Comparison of ENCODE assay signal across 8 cellular contexts in the genomic region with DNA sequence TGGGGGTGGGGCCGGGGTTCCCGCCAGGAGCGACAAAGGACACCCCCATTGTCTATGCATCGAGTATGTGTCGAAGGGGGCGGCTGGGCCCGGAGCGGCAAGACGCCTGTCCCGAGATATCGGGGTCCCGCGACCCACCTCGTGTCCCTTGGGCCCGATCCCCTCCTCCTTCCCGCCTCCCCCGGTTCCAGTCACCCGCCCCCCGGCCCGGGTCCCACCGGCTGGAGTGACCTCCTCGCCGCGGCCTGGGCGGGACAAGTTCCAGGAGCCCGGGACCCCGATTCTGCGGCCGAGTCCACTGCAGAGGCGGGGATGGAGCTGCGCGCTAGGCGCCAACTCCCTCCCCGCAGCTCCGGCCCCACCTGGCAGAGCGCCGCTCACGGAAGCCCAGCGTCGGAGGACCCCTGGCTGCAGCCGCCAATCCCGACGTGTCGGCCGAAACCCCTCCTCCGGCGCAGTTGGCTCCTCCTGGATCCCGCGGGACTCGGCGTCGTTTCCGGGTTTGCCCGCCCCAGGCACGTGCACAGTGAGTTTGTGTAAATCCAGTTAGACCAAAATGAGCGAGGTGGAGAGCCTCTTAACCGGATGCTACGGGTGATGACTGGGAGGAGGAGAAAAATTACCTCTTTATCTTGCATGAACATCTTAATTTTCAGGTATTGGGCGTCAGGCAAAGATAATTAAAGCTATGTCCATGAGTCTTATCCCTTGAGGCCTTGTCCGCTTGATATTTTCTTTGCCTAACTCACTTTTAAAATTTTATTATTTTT. TPM values are rescaled to one million over a fixed set of nuclear protein-coding genes. Genes with fewer than 3 reads are reported as not detected.
DNase-seq lines count a peak whose midpoint lies in the region; ATAC-seq and TF ChIP-seq lines count a peak whose summit lies in the region.

A gene (minus strand): TSS at position 434 of the 770 bp plus-strand sequence. CDS start 493 bp downstream, outside the sequence.

- no peaks in the 10 kb centered on the region for H3F3A ChIP-seq in neural cell (ENCODE audit: insufficient read depth, low read length, poor library complexity, severe bottlenecking)

- H3K4me2 ChIP-seq in neural cell (ENCODE audit: low read length), result no peak within 1 kb of the TSS

- H3K9me3 ChIP-seq in neural cell (ENCODE audit: low read length), result no peaks in the 10 kb centered on the region

- peak; percentile 86 for TF ChIP-seq POLR2A in GM19193 (IDR thresholded peaks at IDR 0.05; ENCODE audit: extremely low read depth, insufficient read depth, insufficient read length)

- H3K36me3 ChIP-seq in neural cell (ENCODE audit: insufficient read depth, low read length), result no peaks in the 10 kb centered on the region

- peaks cover 57% of the 10 kb centered on the region for H3K4me1 Mint-ChIP-seq in stimulated activated naive CD8-positive, alpha-beta T cell treated with anti-CD3 and anti-CD28 coated beads, Interleukin-15, amount 100 ng/mL, for 72 hours

- peak within 1 kb of the TSS; percentile 91 to 95 for H3K27ac Mint-ChIP-seq in stimulated activated naive CD8-positive, alpha-beta T cell treated with anti-CD3 and anti-CD28 coated beads, Interleukin-15, amount 100 ng/mL, for 72 hours

- H3K9me2 ChIP-seq in neural cell (ENCODE audit: insufficient read depth, low read length), result no peaks in the 10 kb centered on the region

- TF ChIP-seq CTCF in AG09309 (IDR thresholded peaks at IDR 0.05; ENCODE audit: control insufficient read depth, insufficient read depth, low read depth, low read length, missing control alignments) (no peak), fibroblast of villous mesenchyme (IDR thresholded peaks at IDR 0.05; ENCODE audit: insufficient read depth, low read depth, low read length) (no peak), neural cell (IDR thresholded peaks at IDR 0.05; ENCODE audit: poor library complexity, severe bottlenecking) (no peak)

- no peak within 1 kb of the TSS for H2AFZ ChIP-seq in neural cell (ENCODE audit: low read depth, low read length)

- H3K4me3 ChIP-seq in AG09309 (ENCODE audit: control insufficient read depth, low read depth, low read length), result peak within 1 kb of the TSS; percentile 73
- peak within 1 kb of the TSS; percentile 65 for H3K4me3 ChIP-seq in fibroblast of villous mesenchyme (ENCODE audit: low read depth, low read length)
- H3K4me3 ChIP-seq in neural cell (ENCODE audit: low read length), result peak within 1 kb of the TSS; percentile 62

- peak within 1 kb of the TSS; percentile 48 for H3K9ac ChIP-seq in neural cell (ENCODE audit: low read length)

- peaks cover 3% of the 10 kb centered on the region for H3K79me2 ChIP-seq in neural cell (replicated peaks; ENCODE audit: insufficient read depth, low read length)

- H3K4me3 Mint-ChIP-seq in stimulated activated naive CD8-positive, alpha-beta T cell treated with anti-CD3 and anti-CD28 coated beads, Interleukin-15, amount 100 ng/mL, for 72 hours, result peak within 1 kb of the TSS; percentile 93 to 94

- H3K9me3 Mint-ChIP-seq in stimulated activated naive CD8-positive, alpha-beta T cell treated with anti-CD3 and anti-CD28 coated beads, Interleukin-15, amount 100 ng/mL, for 72 hours, result no peaks in the 10 kb centered on the region

- no peak within 1 kb of the TSS for H3K27ac ChIP-seq in neural cell (ENCODE audit: low read length)

- no peak for TF ChIP-seq EP300 in neural cell (conservative IDR thresholded peaks at IDR 0.05; ENCODE audit: poor library complexity, severe bottlenecking)

- DNase-seq in AG09309 (ENCODE audit: low read depth) (no peak), KG1 (lab: John Stamatoyannopoulos, UW) (peak; percentile 51), SHP77 treated with DMSO at 0.1 percent for 48 hours (lab: John Stamatoyannopoulos, UW) (peak; percentile 91), activated gamma-delta T cell (lab: John Stamatoyannopoulos, UW) (peak; percentile 81), fibroblast of villous mesenchyme (ENCODE audit: low read depth) (peak; percentile 92)
- DNase-seq in stimulated activated naive CD8-positive, alpha-beta T cell treated with anti-CD3 and anti-CD28 coated beads, Interleukin-15, amount 100 ng/mL, for 72 hours, result peak; percentile 84 to 91

- H3K27me3 ChIP-seq in neural cell (ENCODE audit: insufficient read depth, low read depth, low read length), result peaks cover 8% of the 10 kb centered on the region

- no peaks in the 10 kb centered on the region for H3K27me3 Mint-ChIP-seq in stimulated activated naive CD8-positive, alpha-beta T cell treated with anti-CD3 and anti-CD28 coated beads, Interleukin-15, amount 100 ng/mL, for 72 hours

- ATAC-seq in stimulated activated naive CD8-positive, alpha-beta T cell treated with anti-CD3 and anti-CD28 coated beads, Interleukin-15, amount 100 ng/mL, for 72 hours, result peak; percentile 63

- H4K20me1 ChIP-seq in neural cell (ENCODE audit: insufficient read depth), result no peaks in the 10 kb centered on the region

- TF ChIP-seq RAD21 in neural cell (conservative IDR thresholded peaks at IDR 0.05), result no peak

TF ChIP-seq in neural cell, 6 proteins besides CTCF, POLR2A, EP300 and RAD21:
- TF ChIP-seq EZH2 (IDR thresholded peaks at IDR 0.05; ENCODE audit: borderline replicate concordance, insufficient read depth, low read length, poor library complexity, severe bottlenecking), result no peak
- TF ChIP-seq, protein P1, sequence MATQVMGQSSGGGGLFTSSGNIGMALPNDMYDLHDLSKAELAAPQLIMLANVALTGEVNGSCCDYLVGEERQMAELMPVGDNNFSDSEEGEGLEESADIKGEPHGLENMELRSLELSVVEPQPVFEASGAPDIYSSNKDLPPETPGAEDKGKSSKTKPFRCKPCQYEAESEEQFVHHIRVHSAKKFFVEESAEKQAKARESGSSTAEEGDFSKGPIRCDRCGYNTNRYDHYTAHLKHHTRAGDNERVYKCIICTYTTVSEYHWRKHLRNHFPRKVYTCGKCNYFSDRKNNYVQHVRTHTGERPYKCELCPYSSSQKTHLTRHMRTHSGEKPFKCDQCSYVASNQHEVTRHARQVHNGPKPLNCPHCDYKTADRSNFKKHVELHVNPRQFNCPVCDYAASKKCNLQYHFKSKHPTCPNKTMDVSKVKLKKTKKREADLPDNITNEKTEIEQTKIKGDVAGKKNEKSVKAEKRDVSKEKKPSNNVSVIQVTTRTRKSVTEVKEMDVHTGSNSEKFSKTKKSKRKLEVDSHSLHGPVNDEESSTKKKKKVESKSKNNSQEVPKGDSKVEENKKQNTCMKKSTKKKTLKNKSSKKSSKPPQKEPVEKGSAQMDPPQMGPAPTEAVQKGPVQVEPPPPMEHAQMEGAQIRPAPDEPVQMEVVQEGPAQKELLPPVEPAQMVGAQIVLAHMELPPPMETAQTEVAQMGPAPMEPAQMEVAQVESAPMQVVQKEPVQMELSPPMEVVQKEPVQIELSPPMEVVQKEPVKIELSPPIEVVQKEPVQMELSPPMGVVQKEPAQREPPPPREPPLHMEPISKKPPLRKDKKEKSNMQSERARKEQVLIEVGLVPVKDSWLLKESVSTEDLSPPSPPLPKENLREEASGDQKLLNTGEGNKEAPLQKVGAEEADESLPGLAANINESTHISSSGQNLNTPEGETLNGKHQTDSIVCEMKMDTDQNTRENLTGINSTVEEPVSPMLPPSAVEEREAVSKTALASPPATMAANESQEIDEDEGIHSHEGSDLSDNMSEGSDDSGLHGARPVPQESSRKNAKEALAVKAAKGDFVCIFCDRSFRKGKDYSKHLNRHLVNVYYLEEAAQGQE (IDR thresholded peaks at IDR 0.05; ENCODE audit: borderline replicate concordance), result no peak
- peak; percentile 23 for TF ChIP-seq POLR2AphosphoS5 (IDR thresholded peaks at IDR 0.05)
- TF ChIP-seq MXI1 (conservative IDR thresholded peaks at IDR 0.05; ENCODE audit: poor library complexity, severe bottlenecking), result peak; percentile 13
TF ChIP-seq in neural cell: peak in this region for 2.

RNA-seq across cellular contexts. Expression of the gene that starts here (rescaled TPM):
- 54.4 and 99.5 TPM in 2 replicates for total RNA-seq in fibroblast of villous mesenchyme
- 6.3 and 10.0 TPM in 2 replicates for polyA plus RNA-seq in neural cell
- polyA minus RNA-seq in neural cell, result 4.1 and 5.2 TPM in 2 replicates
